ENCODE assay signal across 1 cellular context in the genomic region with DNA sequence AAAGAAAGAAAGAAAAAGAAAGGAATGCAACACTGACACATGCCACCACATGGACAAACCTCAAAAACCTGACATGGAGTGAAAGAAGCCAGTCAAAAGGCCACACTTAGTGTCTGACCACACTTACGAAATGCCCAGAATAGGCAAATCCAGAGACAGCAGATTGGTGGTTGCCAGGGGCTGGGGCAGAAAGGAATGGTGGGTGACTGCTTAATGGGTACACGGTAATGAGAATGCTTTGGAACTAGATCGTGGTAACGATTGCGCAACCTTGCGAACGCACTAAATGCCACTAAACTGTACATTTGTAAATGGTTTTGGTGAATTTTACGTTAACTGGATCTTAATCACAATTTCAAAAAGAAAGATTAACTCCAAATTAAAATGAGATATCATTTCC.
TF ChIP-seq lines count a peak whose summit lies in the region.

No MANE protein-coding gene starts in this region.

TF ChIP-seq in WTC11, 78 proteins besides CTCF, POLR2A, EP300 and RAD21 (continued from another document):
- TF ChIP-seq, protein P1, sequence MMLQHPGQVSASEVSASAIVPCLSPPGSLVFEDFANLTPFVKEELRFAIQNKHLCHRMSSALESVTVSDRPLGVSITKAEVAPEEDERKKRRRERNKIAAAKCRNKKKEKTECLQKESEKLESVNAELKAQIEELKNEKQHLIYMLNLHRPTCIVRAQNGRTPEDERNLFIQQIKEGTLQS (CRISPR knock-in tag; conservative IDR thresholded peaks at IDR 0.05): no peak
- TF ChIP-seq, protein P2, sequence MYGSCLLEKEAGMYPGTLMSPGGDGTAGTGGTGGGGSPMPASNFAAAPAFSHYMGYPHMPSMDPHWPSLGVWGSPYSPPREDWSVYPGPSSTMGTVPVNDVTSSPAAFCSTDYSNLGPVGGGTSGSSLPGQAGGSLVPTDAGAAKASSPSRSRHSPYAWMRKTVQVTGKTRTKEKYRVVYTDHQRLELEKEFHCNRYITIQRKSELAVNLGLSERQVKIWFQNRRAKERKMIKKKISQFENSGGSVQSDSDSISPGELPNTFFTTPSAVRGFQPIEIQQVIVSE (CRISPR knock-in tag; IDR thresholded peaks at IDR 0.05; ENCODE audit: borderline replicate concordance): no peak
- TF ChIP-seq ELF4 (CRISPR knock-in tag; IDR thresholded peaks at IDR 0.05; ENCODE audit: low read depth) (no peak), ATF1 (CRISPR knock-in tag; IDR thresholded peaks at IDR 0.05) (no peak), TP53 (CRISPR knock-in tag; IDR thresholded peaks at IDR 0.05) (no peak), MXD4 (CRISPR knock-in tag; IDR thresholded peaks at IDR 0.05; ENCODE audit: borderline replicate concordance) (no peak), RORB (CRISPR knock-in tag; IDR thresholded peaks at IDR 0.05) (no peak), MYBL2 (CRISPR knock-in tag; IDR thresholded peaks at IDR 0.05) (no peak), SMAD4 (CRISPR knock-in tag; IDR thresholded peaks at IDR 0.05) (no peak), CREB1 (CRISPR knock-in tag; IDR thresholded peaks at IDR 0.05) (no peak), ZNF396 (CRISPR knock-in tag; IDR thresholded peaks at IDR 0.05; ENCODE audit: borderline replicate concordance) (no peak)
- TF ChIP-seq, protein P3, sequence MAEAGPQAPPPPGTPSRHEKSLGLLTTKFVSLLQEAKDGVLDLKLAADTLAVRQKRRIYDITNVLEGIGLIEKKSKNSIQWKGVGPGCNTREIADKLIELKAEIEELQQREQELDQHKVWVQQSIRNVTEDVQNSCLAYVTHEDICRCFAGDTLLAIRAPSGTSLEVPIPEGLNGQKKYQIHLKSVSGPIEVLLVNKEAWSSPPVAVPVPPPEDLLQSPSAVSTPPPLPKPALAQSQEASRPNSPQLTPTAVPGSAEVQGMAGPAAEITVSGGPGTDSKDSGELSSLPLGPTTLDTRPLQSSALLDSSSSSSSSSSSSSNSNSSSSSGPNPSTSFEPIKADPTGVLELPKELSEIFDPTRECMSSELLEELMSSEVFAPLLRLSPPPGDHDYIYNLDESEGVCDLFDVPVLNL (CRISPR knock-in tag; IDR thresholded peaks at IDR 0.05; ENCODE audit: borderline replicate concordance, low read depth): no peak
- TF ChIP-seq, protein P4, sequence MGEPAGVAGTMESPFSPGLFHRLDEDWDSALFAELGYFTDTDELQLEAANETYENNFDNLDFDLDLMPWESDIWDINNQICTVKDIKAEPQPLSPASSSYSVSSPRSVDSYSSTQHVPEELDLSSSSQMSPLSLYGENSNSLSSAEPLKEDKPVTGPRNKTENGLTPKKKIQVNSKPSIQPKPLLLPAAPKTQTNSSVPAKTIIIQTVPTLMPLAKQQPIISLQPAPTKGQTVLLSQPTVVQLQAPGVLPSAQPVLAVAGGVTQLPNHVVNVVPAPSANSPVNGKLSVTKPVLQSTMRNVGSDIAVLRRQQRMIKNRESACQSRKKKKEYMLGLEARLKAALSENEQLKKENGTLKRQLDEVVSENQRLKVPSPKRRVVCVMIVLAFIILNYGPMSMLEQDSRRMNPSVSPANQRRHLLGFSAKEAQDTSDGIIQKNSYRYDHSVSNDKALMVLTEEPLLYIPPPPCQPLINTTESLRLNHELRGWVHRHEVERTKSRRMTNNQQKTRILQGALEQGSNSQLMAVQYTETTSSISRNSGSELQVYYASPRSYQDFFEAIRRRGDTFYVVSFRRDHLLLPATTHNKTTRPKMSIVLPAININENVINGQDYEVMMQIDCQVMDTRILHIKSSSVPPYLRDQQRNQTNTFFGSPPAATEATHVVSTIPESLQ (CRISPR knock-in tag; IDR thresholded peaks at IDR 0.05): no peak
